17 cellular contexts compared by ENCODE assay signal in the genomic region with DNA sequence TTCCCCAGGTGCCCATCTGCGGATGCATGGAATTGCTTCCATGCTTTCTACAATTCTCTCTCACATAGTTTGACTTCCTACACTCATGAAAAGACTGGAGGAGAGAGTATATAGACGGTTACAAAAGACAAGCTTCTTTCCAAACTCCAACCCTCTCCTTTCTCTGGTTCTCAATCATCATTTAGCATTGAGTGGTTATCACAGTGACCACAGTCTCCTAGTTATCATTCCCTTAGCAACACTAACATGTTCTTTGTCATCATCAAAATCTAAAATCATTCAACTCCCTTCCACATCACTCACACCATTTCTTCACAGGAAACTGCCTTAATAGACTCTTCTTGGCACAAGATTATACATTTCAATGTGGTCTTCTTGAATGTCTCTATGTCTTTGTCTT.
A peak's percentile ranks its signal among the peaks of the same experiment; 100 is the strongest.
DNase-seq lines count a peak whose midpoint lies in the region; ATAC-seq lines count a peak whose summit lies in the region.
"Had no signal": no experiment of that assay in that cellular context is flagged by ENCODE, and none has a peak within 500 bp of the region (broad histone marks: within the 10 kb centered on the region; RNA-seq: fewer than 3 reads in every experiment).

No MANE protein-coding gene starts in this region.

- H3K9me3 Mint-ChIP-seq in activated T-cell treated with anti-CD3 and anti-CD28 coated beads, Interleukin-2, amount 50 U/mL, for 72 hours = no peaks in the 10 kb centered on the region
- H3K9me3 Mint-ChIP-seq in activated T-cell treated with anti-CD3 and anti-CD28 coated beads, Interleukin-2, amount 50 U/mL, for 4 hours = no peaks in the 10 kb centered on the region
- no peaks in the 10 kb centered on the region for H3K9me3 Mint-ChIP-seq in activated T-helper 17 cell treated with anti-CD3 and anti-CD28 coated beads, Interleukin-2, amount 50 U/mL, for 72 hours
- no peaks in the 10 kb centered on the region for H3K9me3 Mint-ChIP-seq in stimulated activated effector memory CD8-positive, alpha-beta T cell treated with anti-CD3 and anti-CD28 coated beads, Interleukin-12 subunit alpha, Interleukin-12 subunit beta, amount 100 ng/mL, for 72 hours
- H3K9me3 Mint-ChIP-seq: CD4-positive, alpha-beta memory T cell; HFFc6 had no signal

- peaks cover 0 to 4% of the 10 kb centered on the region in 2 donors for H3K36me3 Mint-ChIP-seq in activated T-cell treated with anti-CD3 and anti-CD28 coated beads, Interleukin-2, amount 50 U/mL, for 72 hours (ENCODE audit: insufficient read depth in 2 of 2)
- H3K36me3 Mint-ChIP-seq in activated T-cell treated with anti-CD3 and anti-CD28 coated beads, Interleukin-2, amount 50 U/mL, for 4 hours (ENCODE audit: insufficient read depth) = peaks cover 8% of the 10 kb centered on the region
- H3K36me3 Mint-ChIP-seq in activated T-helper 17 cell treated with anti-CD3 and anti-CD28 coated beads, Interleukin-2, amount 50 U/mL, for 72 hours (ENCODE audit: low read depth) = peaks cover 22% of the 10 kb centered on the region
- H3K36me3 Mint-ChIP-seq in stimulated activated effector memory CD8-positive, alpha-beta T cell treated with anti-CD3 and anti-CD28 coated beads, Interleukin-12 subunit alpha, Interleukin-12 subunit beta, amount 100 ng/mL, for 72 hours = peaks cover 14% of the 10 kb centered on the region

- H3K27ac Mint-ChIP-seq in activated T-cell treated with anti-CD3 and anti-CD28 coated beads, Interleukin-2, amount 50 U/mL, for 72 hours = no peak overlapping the region
- H3K27ac Mint-ChIP-seq in activated T-helper 17 cell treated with anti-CD3 and anti-CD28 coated beads, Interleukin-2, amount 50 U/mL, for 72 hours = no peak overlapping the region
- H3K27ac Mint-ChIP-seq in stimulated activated effector memory CD8-positive, alpha-beta T cell treated with anti-CD3 and anti-CD28 coated beads, Interleukin-12 subunit alpha, Interleukin-12 subunit beta, amount 100 ng/mL, for 72 hours = no peak overlapping the region
- H3K27ac Mint-ChIP-seq: CD4-positive, alpha-beta memory T cell; HFFc6 had no signal

- H3K27me3 Mint-ChIP-seq in activated T-cell treated with anti-CD3 and anti-CD28 coated beads, Interleukin-2, amount 50 U/mL, for 72 hours (ENCODE audit: low read depth) = no peaks in the 10 kb centered on the region
- no peaks in the 10 kb centered on the region for H3K27me3 Mint-ChIP-seq in activated T-cell treated with anti-CD3 and anti-CD28 coated beads, Interleukin-2, amount 50 U/mL, for 4 hours (ENCODE audit: low read depth)
- no peaks in the 10 kb centered on the region for H3K27me3 Mint-ChIP-seq in activated T-helper 17 cell treated with anti-CD3 and anti-CD28 coated beads, Interleukin-2, amount 50 U/mL, for 72 hours
- H3K27me3 Mint-ChIP-seq: CD4-positive, alpha-beta memory T cell had no signal

- ATAC-seq in activated T-cell treated with anti-CD3 and anti-CD28 coated beads, Interleukin-2, amount 50 U/mL, for 72 hours (replicated peaks in 1 of 2) = peak; percentile 24 to 49
- no peak for ATAC-seq in activated T-cell treated with anti-CD3 and anti-CD28 coated beads, Interleukin-2, amount 50 U/mL, for 4 hours
- peak; percentile 50 for ATAC-seq in activated T-helper 17 cell treated with anti-CD3 and anti-CD28 coated beads, Interleukin-2, amount 50 U/mL, for 72 hours (replicated peaks)
- ATAC-seq in stimulated activated effector memory CD8-positive, alpha-beta T cell treated with anti-CD3 and anti-CD28 coated beads, Interleukin-12 subunit alpha, Interleukin-12 subunit beta, amount 100 ng/mL, for 72 hours = peak; percentile 57
- ATAC-seq in HG03442 (IDR thresholded peaks at IDR 0.05; ENCODE audit: unreplicated experiment) = no peak

- H3K4me1 Mint-ChIP-seq in activated T-cell treated with anti-CD3 and anti-CD28 coated beads, Interleukin-2, amount 50 U/mL, for 72 hours (ENCODE audit: low read depth) = no peaks in the 10 kb centered on the region
- no peaks in the 10 kb centered on the region for H3K4me1 Mint-ChIP-seq in activated T-cell treated with anti-CD3 and anti-CD28 coated beads, Interleukin-2, amount 50 U/mL, for 4 hours (ENCODE audit: low read depth)
- no peaks in the 10 kb centered on the region for H3K4me1 Mint-ChIP-seq in activated T-helper 17 cell treated with anti-CD3 and anti-CD28 coated beads, Interleukin-2, amount 50 U/mL, for 72 hours
- H3K4me1 Mint-ChIP-seq in stimulated activated effector memory CD8-positive, alpha-beta T cell treated with anti-CD3 and anti-CD28 coated beads, Interleukin-12 subunit alpha, Interleukin-12 subunit beta, amount 100 ng/mL, for 72 hours = no peaks in the 10 kb centered on the region
- H3K4me1 Mint-ChIP-seq: CD4-positive, alpha-beta memory T cell had no signal

- no peak overlapping the region for H3K4me3 Mint-ChIP-seq in activated T-cell treated with anti-CD3 and anti-CD28 coated beads, Interleukin-2, amount 50 U/mL, for 72 hours
- no peak overlapping the region for H3K4me3 Mint-ChIP-seq in activated T-cell treated with anti-CD3 and anti-CD28 coated beads, Interleukin-2, amount 50 U/mL, for 4 hours
- no peak overlapping the region for H3K4me3 Mint-ChIP-seq in activated T-helper 17 cell treated with anti-CD3 and anti-CD28 coated beads, Interleukin-2, amount 50 U/mL, for 72 hours
- no peak overlapping the region for H3K4me3 Mint-ChIP-seq in stimulated activated effector memory CD8-positive, alpha-beta T cell treated with anti-CD3 and anti-CD28 coated beads, Interleukin-12 subunit alpha, Interleukin-12 subunit beta, amount 100 ng/mL, for 72 hours
- H3K4me3 Mint-ChIP-seq: CD4-positive, alpha-beta memory T cell; HFFc6 had no signal

- DNase-seq in activated T-cell treated with anti-CD3 and anti-CD28 coated beads, Interleukin-2, amount 50 U/mL, for 72 hours = no peak
- no peak for DNase-seq in activated T-cell treated with anti-CD3 and anti-CD28 coated beads, Interleukin-2, amount 50 U/mL, for 4 hours
- peak; percentile 31 for DNase-seq in Jurkat, Clone E6-1 (ENCODE audit: low read depth, low spot score)
- no peak for DNase-seq in stimulated activated effector memory CD8-positive, alpha-beta T cell treated with anti-CD3 and anti-CD28 coated beads, Interleukin-12 subunit alpha, Interleukin-12 subunit beta, amount 100 ng/mL, for 72 hours (ENCODE audit: low spot score in 2 of 2)
- DNase-seq in LoVo (ENCODE audit: low spot score) (no peak), NCI-H2081 (lab: John Stamatoyannopoulos, UW) (no peak)
- DNase-seq: C1 segment of cervical spinal cord; Calu3; CD4-positive, alpha-beta memory T cell; COR-L47; DMS53; DND-41; GOT3; HFFc6 had no signal

- no peak overlapping the region for H3K4me3 ChIP-seq in Jurkat, Clone E6-1 (ENCODE audit: low read length)
- H3K4me3 ChIP-seq: HAP-1 had no signal

Comparison
In these comparisons a context has a peak if more than half of its experiments do, and no peak if none do; other contexts are left out.
1. ATAC-seq: peak in activated T-cell treated with anti-CD3 and anti-CD28 coated beads, Interleukin-2, amount 50 U/mL, for 72 hours (2 of 2), activated T-helper 17 cell treated with anti-CD3 and anti-CD28 coated beads, Interleukin-2, amount 50 U/mL, for 72 hours (single experiment) and stimulated activated effector memory CD8-positive, alpha-beta T cell treated with anti-CD3 and anti-CD28 coated beads, Interleukin-12 subunit alpha, Interleukin-12 subunit beta, amount 100 ng/mL, for 72 hours (single experiment); none in activated T-cell treated with anti-CD3 and anti-CD28 coated beads, Interleukin-2, amount 50 U/mL, for 4 hours (0 of 2) and HG03442 (single experiment).